In genomic region chr16:68289621-68290329, GRCh38 we compare ENCODE assay signal across 8 cellular contexts. TPM values are rescaled to one million over a fixed set of nuclear protein-coding genes. Genes with fewer than 3 reads are reported as not detected.
DNase-seq lines count a peak whose midpoint lies in the region; ATAC-seq and TF ChIP-seq lines count a peak whose summit lies in the region.

No MANE protein-coding gene starts in this region.

- ATAC-seq in heart left ventricle (peak in 1 of 4 donors; percentile 44), HG03135 (IDR thresholded peaks at IDR 0.05; ENCODE audit: unreplicated experiment) (peak; percentile 82), omental fat pad (ENCODE audit: low FRiP score) (no peak)

- no peaks in the 10 kb centered on the region for H3K9me3 Mint-ChIP-seq in type B pancreatic cell

- no peaks in the 10 kb centered on the region for H3K27me3 ChIP-seq in heart left ventricle
- H3K27me3 ChIP-seq in layer of hippocampus (ENCODE audit: control insufficient read depth, insufficient read depth, low read length): no peaks in the 10 kb centered on the region

- H3K4me1 Mint-ChIP-seq in type B pancreatic cell (ENCODE audit: unreplicated experiment): peaks cover 9% of the 10 kb centered on the region

- DNase-seq in heart left ventricle: no peak
- no peak for DNase-seq in cardiac septum (ENCODE audit: low spot score)
- peak; percentile 53 for DNase-seq in activated CD4-positive, alpha-beta T cell treated with anti-CD3 and anti-CD28 coated beads, Interleukin-2, amount 50 U/mL, for 1 hour
- no peak for DNase-seq in type B pancreatic cell (ENCODE audit: extremely low spot score, unreplicated experiment)
- no peak for DNase-seq in NCI-H2081 (lab: John Stamatoyannopoulos, UW)
- no peak for DNase-seq in omental fat pad (ENCODE audit: low spot score)

- TF ChIP-seq POLR2A in heart left ventricle (IDR thresholded peaks at IDR 0.05): no peak

- peaks cover 25% of the 10 kb centered on the region for H3K36me3 Mint-ChIP-seq in type B pancreatic cell

- no peak overlapping the region for H3K4me3 Mint-ChIP-seq in type B pancreatic cell

- peaks cover 26 to 75% (median 58%) of the 10 kb centered on the region in 12 donors for H3K4me1 ChIP-seq in heart left ventricle

- peak overlapping the region; percentile 57 to 95 (median 79) for H3K27ac ChIP-seq in heart left ventricle
- H3K27ac ChIP-seq in layer of hippocampus (ENCODE audit: low read depth, low read length): peak overlapping the region; percentile 20

- no peaks in the 10 kb centered on the region for H3K27me3 Mint-ChIP-seq in type B pancreatic cell

- H3K27ac Mint-ChIP-seq in type B pancreatic cell: peak overlapping the region; percentile 1

- TF ChIP-seq CTCF in heart left ventricle (IDR thresholded peaks at IDR 0.05): no peak
- no peak for TF ChIP-seq CTCF in type B pancreatic cell (conservative IDR thresholded peaks at IDR 0.05)
- no peak for TF ChIP-seq CTCF in omental fat pad (IDR thresholded peaks at IDR 0.05)

- peaks cover 0 to 78% (median 52%) of the 10 kb centered on the region in 9 donors for H3K36me3 ChIP-seq in heart left ventricle

- intact Hi-C loops in heart left ventricle (cut with DNase I) (no loop called here), cardiac septum (cut with DNase I) (no loop called here)

- WGBS in heart left ventricle, 4 donors: 42 to 59% (median 49%) methylated on average over 4 of the region's 4 CpGs

- H3K9me3 ChIP-seq in heart left ventricle: no peaks in the 10 kb centered on the region

- H3K4me3 ChIP-seq in heart left ventricle: no peak overlapping the region

RNA-seq across cellular contexts. Expression of gene SLC7A6OS, which starts 21.0 kb away (rescaled TPM):
- total RNA-seq in heart left ventricle (10 to 100 TPM in 6 of 9 donors, 1 to 10 TPM in 3; 8.1 to 16.2 (median 11.2) TPM), cardiac septum (14.5 TPM), type B pancreatic cell (ENCODE audit: low replicate concordance) (17.3 and 21.7 TPM in 2 replicates), omental fat pad (10 to 100 TPM in 3 of 4 donors, 1 to 10 TPM in 1; 7.2 to 19.7 (median 14.7) TPM)
- polyA plus RNA-seq in heart left ventricle: 1 to 10 TPM; 9.6 to 9.9 TPM

RNA-seq across cellular contexts. Expression of gene PRMT7, which starts 21.0 kb away (rescaled TPM):
- total RNA-seq in heart left ventricle: 10 to 100 TPM; 21.9 to 34.0 (median 30.7) TPM
- polyA plus RNA-seq in heart left ventricle: 10 to 100 TPM; 21.0 to 37.4 TPM
- total RNA-seq in cardiac septum: 24.2 TPM
- 39.1 and 66.9 TPM in 2 replicates for total RNA-seq in type B pancreatic cell (ENCODE audit: low replicate concordance)
- total RNA-seq in omental fat pad: 10 to 100 TPM; 22.3 to 56.7 (median 35.8) TPM

RNA-seq across cellular contexts. Expression of gene SLC7A6, which starts 25.4 kb away (rescaled TPM):
- total RNA-seq in heart left ventricle: 10 to 100 TPM; 32.7 to 76.0 (median 45.1) TPM
- polyA plus RNA-seq in heart left ventricle: 10 to 100 TPM; 45.6 to 50.5 TPM
- 42.4 TPM for total RNA-seq in cardiac septum
- total RNA-seq in type B pancreatic cell (ENCODE audit: low replicate concordance): 41.1 and 47.3 TPM in 2 replicates
- total RNA-seq in omental fat pad: 100 to 1,000 TPM; 129 to 181 (median 147) TPM

RNA-seq across cellular contexts. Expression of gene PLA2G15, which starts 44.6 kb away (rescaled TPM):
- total RNA-seq in heart left ventricle (10 to 100 TPM; 27.3 to 68.0 (median 45.4) TPM), cardiac septum (46.7 TPM), type B pancreatic cell (ENCODE audit: low replicate concordance) (20.1 and 22.1 TPM in 2 replicates), omental fat pad (10 to 100 TPM; 24.0 to 42.9 (median 31.1) TPM)
- 10 to 100 TPM; 25.8 to 66.6 TPM for polyA plus RNA-seq in heart left ventricle

RNA-seq across cellular contexts. Expression of gene ESRP2, which starts 53.8 kb away (rescaled TPM):
- total RNA-seq in heart left ventricle (1 to 10 TPM in 2 of 9 donors, under 1 TPM in 6, not detected in 1; 0.15 to 1.9 (median 0.63) TPM), cardiac septum (not detected), type B pancreatic cell (ENCODE audit: low replicate concordance) (65.6 and 150 TPM in 2 replicates), omental fat pad (1 to 10 TPM in 3 of 4 donors, not detected in 1; 1.9 to 6.5 (median 4.2) TPM)
- polyA plus RNA-seq in heart left ventricle: under 1 TPM; 0.30 to 0.33 TPM
